ENCODE assay signal across 8 cellular contexts in genomic region chr7:101243786-101244384, GRCh38. TPM values are rescaled to one million over a fixed set of nuclear protein-coding genes. Genes with fewer than 3 reads are reported as not detected.
DNase-seq lines count a peak whose midpoint lies in the region; ATAC-seq, FAIRE-seq and TF ChIP-seq lines count a peak whose summit lies in the region.

No MANE protein-coding gene starts in this region.

- H3K9me1 ChIP-seq in keratinocyte (ENCODE audit: control insufficient read depth, extremely low read depth, insufficient read depth, low read length), result no peaks in the 10 kb centered on the region

- H3K27ac ChIP-seq in astrocyte (ENCODE audit: low read depth, low read length), result peak overlapping the region; percentile 86
- H3K27ac ChIP-seq in keratinocyte (ENCODE audit: control insufficient read depth, insufficient read depth, low read length), result peak overlapping the region; percentile 74

- H3K9ac ChIP-seq in astrocyte (ENCODE audit: low read length), result peak overlapping the region; percentile 93
- peak overlapping the region; percentile 80 for H3K9ac ChIP-seq in keratinocyte (ENCODE audit: control insufficient read depth, extremely low read depth, insufficient read depth, low read length)

- H3K9me3 Mint-ChIP-seq in IgD-negative memory B cell (no peaks in the 10 kb centered on the region), astrocyte (ENCODE audit: unreplicated experiment) (no peaks in the 10 kb centered on the region)
- H3K9me3 Mint-ChIP-seq in stimulated activated naive B cell treated with anti-CD40 and anti-IgM and Interleukin-4, amounts not matched to agents 10 μg/mL and 1 μg/mL and 100 μg/mL, for 72 hours, result no peaks in the 10 kb centered on the region

- TF ChIP-seq CTCF in astrocyte (IDR thresholded peaks at IDR 0.05; ENCODE audit: insufficient read depth, low read depth, low read length) (peak; percentile 63), keratinocyte (optimal IDR thresholded peaks at IDR 0.05 in 1 of 3, IDR thresholded peaks at IDR 0.05 in 1 of 3, conservative IDR thresholded peaks at IDR 0.05 in 1 of 3; ENCODE audit: extremely low read depth in 1 of 3, insufficient read depth in 2 of 3, low read length in 3 of 3) (peak in 2 of 3 experiments; percentile 21 to 96)

- H2AFZ ChIP-seq in astrocyte (ENCODE audit: low read depth, low read length) (peak overlapping the region; percentile 70), keratinocyte (ENCODE audit: control insufficient read depth, low read length) (peak overlapping the region; percentile 50)

- H3K27me3 Mint-ChIP-seq in IgD-negative memory B cell (no peaks in the 10 kb centered on the region), astrocyte (ENCODE audit: low read depth, unreplicated experiment) (no peaks in the 10 kb centered on the region)
- no peaks in the 10 kb centered on the region for H3K27me3 Mint-ChIP-seq in stimulated activated naive B cell treated with anti-CD40 and anti-IgM and Interleukin-4, amounts not matched to agents 10 μg/mL and 1 μg/mL and 100 μg/mL, for 72 hours

- dilution Hi-C loops in keratinocyte (cut with MboI; ENCODE audit: extremely low pct_ligation_motif_present, low sequenced_read_pairs), result no loop called here

- H3K79me2 ChIP-seq in astrocyte (ENCODE audit: insufficient read depth, low read length) (peaks cover 60% of the 10 kb centered on the region), keratinocyte (ENCODE audit: control insufficient read depth, insufficient read depth, low read length) (peaks cover 52% of the 10 kb centered on the region)

- H4K20me1 ChIP-seq in astrocyte (ENCODE audit: insufficient read depth, low read length) (peaks cover 34% of the 10 kb centered on the region), keratinocyte (ENCODE audit: control insufficient read depth, extremely low read depth, insufficient read depth, low read length) (no peaks in the 10 kb centered on the region)

- FAIRE-seq in astrocyte (lab: Jason Lieb, UNC) (no peak), keratinocyte (lab: Jason Lieb, UNC) (no peak)

- H3K4me3 ChIP-seq in astrocyte (ENCODE audit: insufficient read depth, low read depth, low read length) (peak overlapping the region; percentile 91), keratinocyte (ENCODE audit: control insufficient read depth in 2 of 3, extremely low read depth in 1 of 3, insufficient read depth in 2 of 3, low read depth in 1 of 3, low read length in 3 of 3) (peak overlapping the region; percentile 64 to 73 (median 66))

- peak overlapping the region; percentile 93 to 99 (median 98) for H3K4me3 Mint-ChIP-seq in IgD-negative memory B cell
- peak overlapping the region; percentile 91 for H3K4me3 Mint-ChIP-seq in astrocyte (ENCODE audit: unreplicated experiment)
- H3K4me3 Mint-ChIP-seq in stimulated activated naive B cell treated with anti-CD40 and anti-IgM and Interleukin-4, amounts not matched to agents 10 μg/mL and 1 μg/mL and 100 μg/mL, for 72 hours, result peak overlapping the region; percentile 92 to 99

- peaks cover 5% of the 10 kb centered on the region for H3K36me3 ChIP-seq in astrocyte (ENCODE audit: insufficient read depth, low read length)
- peaks cover 15 to 17% of the 10 kb centered on the region in 2 experiments for H3K36me3 ChIP-seq in keratinocyte (ENCODE audit: control insufficient read depth in 2 of 2, extremely low read depth in 1 of 2, insufficient read depth in 2 of 2, low read length in 2 of 2)

- H3K4me1 Mint-ChIP-seq in IgD-negative memory B cell (peaks cover 13 to 19% (median 16%) of the 10 kb centered on the region in 3 donors), astrocyte (ENCODE audit: low read depth, unreplicated experiment) (peaks cover 6% of the 10 kb centered on the region)
- H3K4me1 Mint-ChIP-seq in stimulated activated naive B cell treated with anti-CD40 and anti-IgM and Interleukin-4, amounts not matched to agents 10 μg/mL and 1 μg/mL and 100 μg/mL, for 72 hours, result peaks cover 27 to 62% of the 10 kb centered on the region in 2 donors

- peak overlapping the region; percentile 89 to 97 (median 91) for H3K27ac Mint-ChIP-seq in IgD-negative memory B cell
- H3K27ac Mint-ChIP-seq in astrocyte (ENCODE audit: unreplicated experiment), result peak overlapping the region; percentile 64
- peak overlapping the region; percentile 98 for H3K27ac Mint-ChIP-seq in stimulated activated naive B cell treated with anti-CD40 and anti-IgM and Interleukin-4, amounts not matched to agents 10 μg/mL and 1 μg/mL and 100 μg/mL, for 72 hours

- ATAC-seq in stimulated activated naive B cell treated with anti-CD40 and anti-IgM and Interleukin-4, amounts not matched to agents 10 μg/mL and 1 μg/mL and 100 μg/mL, for 72 hours (replicated peaks), result no peak
- no peak for ATAC-seq in GM18861 (IDR thresholded peaks at IDR 0.05; ENCODE audit: unreplicated experiment)
- ATAC-seq in GM19035 (IDR thresholded peaks at IDR 0.05; ENCODE audit: unreplicated experiment), result no peak

- no peaks in the 10 kb centered on the region for H3K27me3 ChIP-seq in astrocyte (ENCODE audit: insufficient read depth, low read length)
- no peaks in the 10 kb centered on the region for H3K27me3 ChIP-seq in keratinocyte (ENCODE audit: control insufficient read depth, extremely low read depth, insufficient read depth, low read length)

- H3K9me3 ChIP-seq in astrocyte (ENCODE audit: insufficient read depth, low read depth, low read length) (no peaks in the 10 kb centered on the region), keratinocyte (ENCODE audit: control insufficient read depth, low read depth, low read length) (no peaks in the 10 kb centered on the region)

- peak overlapping the region; percentile 97 for H3K4me2 ChIP-seq in astrocyte (ENCODE audit: low read length)
- peak overlapping the region; percentile 93 for H3K4me2 ChIP-seq in keratinocyte (ENCODE audit: control insufficient read depth, extremely low read depth, insufficient read depth, low read depth, low read length)

- peak; percentile 36 for DNase-seq in D341Med (ENCODE audit: low spot score)
- peak; percentile 29 for DNase-seq in astrocyte (ENCODE audit: low read depth)
- DNase-seq in keratinocyte (ENCODE audit: low read depth, low spot score), result no peak
- DNase-seq in stimulated activated naive B cell treated with anti-CD40 and anti-IgM and Interleukin-4, amounts not matched to agents 10 μg/mL and 1 μg/mL and 100 μg/mL, for 72 hours, result peak; percentile 72
- DNase-seq in HCEC 1CT, result no peak

- H3K4me1 ChIP-seq in astrocyte (ENCODE audit: insufficient read depth, low read length), result peaks cover 9% of the 10 kb centered on the region
- H3K4me1 ChIP-seq in keratinocyte (ENCODE audit: control insufficient read depth, extremely low read depth, insufficient read depth, low read length), result peaks cover 24% of the 10 kb centered on the region

- H3K36me3 Mint-ChIP-seq in IgD-negative memory B cell (no peaks in the 10 kb centered on the region), astrocyte (ENCODE audit: low read depth, unreplicated experiment) (peaks cover 3% of the 10 kb centered on the region)
- H3K36me3 Mint-ChIP-seq in stimulated activated naive B cell treated with anti-CD40 and anti-IgM and Interleukin-4, amounts not matched to agents 10 μg/mL and 1 μg/mL and 100 μg/mL, for 72 hours, result peaks cover 29 to 44% of the 10 kb centered on the region in 2 donors

RNA-seq across cellular contexts. Expression of gene FIS1, which starts 1.0 kb away (rescaled TPM):
- 172 TPM for polyA plus RNA-seq in IgD-negative memory B cell
- 134 and 140 TPM in 2 replicates for total RNA-seq in astrocyte
- polyA plus RNA-seq in keratinocyte, result 202 to 244 TPM (median 240 TPM) in 3 replicates
- polyA plus RNA-seq in keratinocyte (2011; ENCODE audit: low read depth), result 87.0 TPM
- 203 and 377 TPM in 2 replicates for polyA plus RNA-seq in keratinocyte (2011; cell fraction: cytosol; rRNA removed)
- 138 and 144 TPM in 2 replicates for polyA plus RNA-seq in keratinocyte (2011; cell fraction: nucleus; rRNA removed)
- polyA plus RNA-seq in keratinocyte (2012; ENCODE audit: low replicate concordance), result 131 and 185 TPM in 2 replicates
- polyA minus RNA-seq in keratinocyte, result 57.9 to 101 TPM (median 88.6 TPM) in 3 replicates
- polyA minus RNA-seq in keratinocyte (2011; cell fraction: cytosol; rRNA and poly(A)+ RNA removed), result 106 TPM
- polyA minus RNA-seq in keratinocyte (2011; cell fraction: nucleus; rRNA and poly(A)+ RNA removed), result 21.2 and 25.9 TPM in 2 replicates

RNA-seq across cellular contexts. Expression of gene CLDN15, which starts 6.3 kb away (rescaled TPM):
- polyA plus RNA-seq in IgD-negative memory B cell (2.2 TPM), keratinocyte (1.9 to 4.1 TPM (median 2.4 TPM) in 3 replicates)
- total RNA-seq in astrocyte, result 8.7 and 10.0 TPM in 2 replicates
- 0.75 TPM for polyA plus RNA-seq in keratinocyte (2011; ENCODE audit: low read depth)
- 1.0 and 1.3 TPM in 2 replicates for polyA plus RNA-seq in keratinocyte (2011; cell fraction: cytosol; rRNA removed)
- polyA plus RNA-seq in keratinocyte (2011; cell fraction: nucleus; rRNA removed), result 15.4 and 16.4 TPM in 2 replicates
- polyA plus RNA-seq in keratinocyte (2012; ENCODE audit: low replicate concordance), result 1.5 and 5.2 TPM in 2 replicates
- 2.5 to 9.8 TPM (median 3.7 TPM) in 3 replicates for polyA minus RNA-seq in keratinocyte
- polyA minus RNA-seq in keratinocyte (2011; cell fraction: cytosol; rRNA and poly(A)+ RNA removed), result not detected
- 2.7 and 3.5 TPM in 2 replicates for polyA minus RNA-seq in keratinocyte (2011; cell fraction: nucleus; rRNA and poly(A)+ RNA removed)

RNA-seq across cellular contexts. Expression of gene ZNHIT1, which starts 25.9 kb away (rescaled TPM):
- polyA plus RNA-seq in IgD-negative memory B cell (54.4 TPM), keratinocyte (46.4 to 63.1 TPM (median 47.5 TPM) in 3 replicates)
- total RNA-seq in astrocyte, result 107 and 115 TPM in 2 replicates
- polyA plus RNA-seq in keratinocyte (2011; ENCODE audit: low read depth), result 32.4 TPM
- 43.9 and 79.2 TPM in 2 replicates for polyA plus RNA-seq in keratinocyte (2011; cell fraction: cytosol; rRNA removed)
- 36.1 and 48.3 TPM in 2 replicates for polyA plus RNA-seq in keratinocyte (2011; cell fraction: nucleus; rRNA removed)
- polyA plus RNA-seq in keratinocyte (2012; ENCODE audit: low replicate concordance), result 54.6 and 83.6 TPM in 2 replicates
- polyA minus RNA-seq in keratinocyte, result 20.8 to 35.2 TPM (median 27.4 TPM) in 3 replicates
- polyA minus RNA-seq in keratinocyte (2011; cell fraction: cytosol; rRNA and poly(A)+ RNA removed), result 88.1 TPM
- polyA minus RNA-seq in keratinocyte (2011; cell fraction: nucleus; rRNA and poly(A)+ RNA removed), result 11.7 and 14.6 TPM in 2 replicates

RNA-seq across cellular contexts. Expression of gene PLOD3, which starts 26.5 kb away (rescaled TPM):
- polyA plus RNA-seq in IgD-negative memory B cell (16.8 TPM), keratinocyte (31.6 to 71.6 TPM (median 36.1 TPM) in 3 replicates)
- total RNA-seq in astrocyte, result 161 and 164 TPM in 2 replicates
- polyA plus RNA-seq in keratinocyte (2011; ENCODE audit: low read depth), result 14.8 TPM
- 17.6 and 31.6 TPM in 2 replicates for polyA plus RNA-seq in keratinocyte (2011; cell fraction: cytosol; rRNA removed)
- polyA plus RNA-seq in keratinocyte (2011; cell fraction: nucleus; rRNA removed), result 138 and 165 TPM in 2 replicates
- polyA plus RNA-seq in keratinocyte (2012; ENCODE audit: low replicate concordance), result 34.7 and 74.5 TPM in 2 replicates
- polyA minus RNA-seq in keratinocyte, result 27.8 to 135 TPM (median 43.3 TPM) in 3 replicates
- polyA minus RNA-seq in keratinocyte (2011; cell fraction: cytosol; rRNA and poly(A)+ RNA removed), result 52.4 TPM
- polyA minus RNA-seq in keratinocyte (2011; cell fraction: nucleus; rRNA and poly(A)+ RNA removed), result 99.9 and 133 TPM in 2 replicates

RNA-seq across cellular contexts. Expression of gene MOGAT3, which starts 43.0 kb away (rescaled TPM):
- polyA plus RNA-seq in IgD-negative memory B cell (not detected), keratinocyte (not detected in 3 replicates)
- total RNA-seq in astrocyte, result not detected in 2 replicates
- not detected for polyA plus RNA-seq in keratinocyte (2011; ENCODE audit: low read depth)
- polyA plus RNA-seq in keratinocyte (2011; cell fraction: cytosol; rRNA removed), result not detected in 2 replicates
- not detected in 2 replicates for polyA plus RNA-seq in keratinocyte (2011; cell fraction: nucleus; rRNA removed)
- polyA plus RNA-seq in keratinocyte (2012; ENCODE audit: low replicate concordance), result not detected in 2 replicates
- not detected in 3 replicates for polyA minus RNA-seq in keratinocyte
- not detected for polyA minus RNA-seq in keratinocyte (2011; cell fraction: cytosol; rRNA and poly(A)+ RNA removed)
- not detected in 2 replicates for polyA minus RNA-seq in keratinocyte (2011; cell fraction: nucleus; rRNA and poly(A)+ RNA removed)

Comparison
In these comparisons a context has a peak if more than half of its experiments do, and no peak if none do; other contexts are left out.
1. DNase-seq: peak in D341Med (single experiment), astrocyte (single experiment) and stimulated activated naive B cell treated with anti-CD40 and anti-IgM and Interleukin-4, amounts not matched to agents 10 μg/mL and 1 μg/mL and 100 μg/mL, for 72 hours (single experiment); none in keratinocyte (single experiment) and HCEC 1CT (single experiment).
2. Peak in every context shown above with its lines, with median percentiles within 50 percentile points of each other: H3K27ac Mint-ChIP-seq and H3K4me3 Mint-ChIP-seq.